2 cellular contexts compared by ENCODE assay signal in genomic region chr4:78397292-78397630, GRCh38.
TF ChIP-seq lines count a peak whose summit lies in the region.

No MANE protein-coding gene starts in this region.

TF ChIP-seq in GM23338, 12 proteins besides CTCF, POLR2A, EP300 and RAD21:
- TF ChIP-seq STAT1 (IDR thresholded peaks at IDR 0.05; ENCODE audit: unreplicated experiment) (no peak), ZNF114 (CRISPR knock-in tag; IDR thresholded peaks at IDR 0.05) (no peak), ZNF331 (CRISPR knock-in tag; IDR thresholded peaks at IDR 0.05; ENCODE audit: low read depth) (no peak), POLR2AphosphoS5 (IDR thresholded peaks at IDR 0.05; ENCODE audit: low read depth) (no peak), EZH2phosphoT487 (IDR thresholded peaks at IDR 0.05; ENCODE audit: unreplicated experiment) (no peak), ZNF462 (CRISPR knock-in tag; IDR thresholded peaks at IDR 0.05) (no peak), EZH2 (IDR thresholded peaks at IDR 0.05; ENCODE audit: low read depth, unreplicated experiment) (no peak)
- TF ChIP-seq, protein P1, sequence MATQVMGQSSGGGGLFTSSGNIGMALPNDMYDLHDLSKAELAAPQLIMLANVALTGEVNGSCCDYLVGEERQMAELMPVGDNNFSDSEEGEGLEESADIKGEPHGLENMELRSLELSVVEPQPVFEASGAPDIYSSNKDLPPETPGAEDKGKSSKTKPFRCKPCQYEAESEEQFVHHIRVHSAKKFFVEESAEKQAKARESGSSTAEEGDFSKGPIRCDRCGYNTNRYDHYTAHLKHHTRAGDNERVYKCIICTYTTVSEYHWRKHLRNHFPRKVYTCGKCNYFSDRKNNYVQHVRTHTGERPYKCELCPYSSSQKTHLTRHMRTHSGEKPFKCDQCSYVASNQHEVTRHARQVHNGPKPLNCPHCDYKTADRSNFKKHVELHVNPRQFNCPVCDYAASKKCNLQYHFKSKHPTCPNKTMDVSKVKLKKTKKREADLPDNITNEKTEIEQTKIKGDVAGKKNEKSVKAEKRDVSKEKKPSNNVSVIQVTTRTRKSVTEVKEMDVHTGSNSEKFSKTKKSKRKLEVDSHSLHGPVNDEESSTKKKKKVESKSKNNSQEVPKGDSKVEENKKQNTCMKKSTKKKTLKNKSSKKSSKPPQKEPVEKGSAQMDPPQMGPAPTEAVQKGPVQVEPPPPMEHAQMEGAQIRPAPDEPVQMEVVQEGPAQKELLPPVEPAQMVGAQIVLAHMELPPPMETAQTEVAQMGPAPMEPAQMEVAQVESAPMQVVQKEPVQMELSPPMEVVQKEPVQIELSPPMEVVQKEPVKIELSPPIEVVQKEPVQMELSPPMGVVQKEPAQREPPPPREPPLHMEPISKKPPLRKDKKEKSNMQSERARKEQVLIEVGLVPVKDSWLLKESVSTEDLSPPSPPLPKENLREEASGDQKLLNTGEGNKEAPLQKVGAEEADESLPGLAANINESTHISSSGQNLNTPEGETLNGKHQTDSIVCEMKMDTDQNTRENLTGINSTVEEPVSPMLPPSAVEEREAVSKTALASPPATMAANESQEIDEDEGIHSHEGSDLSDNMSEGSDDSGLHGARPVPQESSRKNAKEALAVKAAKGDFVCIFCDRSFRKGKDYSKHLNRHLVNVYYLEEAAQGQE (IDR thresholded peaks at IDR 0.05; ENCODE audit: unreplicated experiment): no peak

TF ChIP-seq in H1, 55 proteins besides CTCF, POLR2A, EP300 and RAD21:
- TF ChIP-seq CBX8 (IDR thresholded peaks at IDR 0.05; ENCODE audit: borderline replicate concordance, low read depth, low read length) (no peak), SAP30 (IDR thresholded peaks at IDR 0.05; ENCODE audit: insufficient read depth, insufficient replicate concordance, low read length) (no peak), CEBPB (IDR thresholded peaks at IDR 0.05; ENCODE audit: low read depth, low read length) (no peak), EGR1 (IDR thresholded peaks at IDR 0.05; ENCODE audit: borderline replicate concordance, low read depth, low read length) (no peak), KDM4A (IDR thresholded peaks at IDR 0.05; ENCODE audit: low read depth, low read length, severe bottlenecking) (no peak), CHD7 (IDR thresholded peaks at IDR 0.05; ENCODE audit: insufficient replicate concordance, low read length) (no peak), TCF12 (IDR thresholded peaks at IDR 0.05; ENCODE audit: low read depth, low read length) (no peak), JUN (IDR thresholded peaks at IDR 0.05; ENCODE audit: low read depth, low read length) (no peak), SP1 (IDR thresholded peaks at IDR 0.05; ENCODE audit: low read depth, low read length) (no peak), YY1 (IDR thresholded peaks at IDR 0.05; ENCODE audit: low read depth, low read length) (no peak), BCL11A (IDR thresholded peaks at IDR 0.05; ENCODE audit: low read depth in 2 of 2, low read length in 2 of 2) (no peak), HDAC6 (IDR thresholded peaks at IDR 0.05; ENCODE audit: low read depth, low read length) (no peak), CHD2 (IDR thresholded peaks at IDR 0.05; ENCODE audit: low read length) (no peak), SP2 (IDR thresholded peaks at IDR 0.05; ENCODE audit: low read length) (no peak), TAF1 (IDR thresholded peaks at IDR 0.05; ENCODE audit: low read depth, low read length) (no peak), NRF1 (IDR thresholded peaks at IDR 0.05; ENCODE audit: low read depth, low read length) (no peak), SUZ12 (IDR thresholded peaks at IDR 0.05; ENCODE audit: low read length) (no peak), SIN3A (conservative IDR thresholded peaks at IDR 0.05 in 1 of 2, IDR thresholded peaks at IDR 0.05 in 1 of 2; ENCODE audit: low read depth in 1 of 2, low read length in 2 of 2) (no peak), MAFK (IDR thresholded peaks at IDR 0.05; ENCODE audit: low read depth, low read length) (no peak)
- TF ChIP-seq, protein P2, sequence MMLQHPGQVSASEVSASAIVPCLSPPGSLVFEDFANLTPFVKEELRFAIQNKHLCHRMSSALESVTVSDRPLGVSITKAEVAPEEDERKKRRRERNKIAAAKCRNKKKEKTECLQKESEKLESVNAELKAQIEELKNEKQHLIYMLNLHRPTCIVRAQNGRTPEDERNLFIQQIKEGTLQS (IDR thresholded peaks at IDR 0.05; ENCODE audit: insufficient read depth, low read depth, low read length): no peak
TF ChIP-seq in H1: peak in this region for 0.
